Comparison of ENCODE assay signal across 9 cellular contexts in the genomic region with DNA sequence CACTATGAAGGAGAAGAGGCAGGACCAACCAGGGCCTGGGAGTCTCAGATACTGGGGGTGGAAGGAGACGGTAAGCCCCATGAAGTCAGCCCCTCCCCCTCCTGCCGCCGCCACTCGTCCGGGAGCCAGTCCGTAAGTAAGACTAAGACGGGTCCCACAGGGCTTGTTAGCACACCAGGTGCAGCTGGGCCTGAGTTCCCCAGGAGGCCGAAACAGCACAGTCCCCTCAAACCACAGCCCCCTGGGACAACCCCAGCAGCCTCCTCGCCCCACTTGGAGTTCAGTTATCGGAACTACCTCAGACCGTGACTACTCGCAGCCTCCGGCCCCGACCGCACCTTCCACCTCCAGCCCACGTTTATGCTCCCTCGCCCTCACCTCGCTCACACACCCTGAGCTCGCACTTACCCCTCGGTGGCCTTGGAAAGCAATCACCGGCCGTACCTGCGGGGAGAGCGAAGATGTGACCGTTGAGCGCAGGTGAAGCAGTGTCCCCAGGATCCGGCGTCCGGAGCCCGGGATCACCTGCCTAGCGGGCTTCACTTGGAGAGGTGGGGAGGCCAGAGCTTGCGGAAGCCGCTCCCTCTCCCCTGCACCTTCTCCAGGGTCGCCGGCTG. TPM values are rescaled to one million over a fixed set of nuclear protein-coding genes. Genes with fewer than 3 reads are reported as not detected.
DNase-seq lines count a peak whose midpoint lies in the region; ATAC-seq and TF ChIP-seq lines count a peak whose summit lies in the region.
"Had no signal": no experiment of that assay in that cellular context is flagged by ENCODE, and none has a peak within 500 bp of the region (broad histone marks: within the 10 kb centered on the region; RNA-seq: fewer than 3 reads in every experiment).

No MANE protein-coding gene starts in this region.

- H3K4me3 ChIP-seq in AG10803 (ENCODE audit: low read length) (peak overlapping the region; percentile 82), SJSA1 (peak overlapping the region; percentile 48), endodermal cell (ENCODE audit: low read length) (peak overlapping the region; percentile 83)

- peak overlapping the region; percentile 78 for H3K27ac Mint-ChIP-seq in endodermal cell
- H3K27ac Mint-ChIP-seq in nephron = no peak overlapping the region

- H3K9me3 Mint-ChIP-seq in endodermal cell (no peaks in the 10 kb centered on the region), nephron (peaks cover 3% of the 10 kb centered on the region)

- 11% methylated on average over 35 of the region's 35 CpGs; no CpG with 5 or more reads in 1 of the 2 experiments for WGBS in endodermal cell (ENCODE audit: insufficient coverage in 1 of 2, insufficient read length in 1 of 2), 2 experiments

- peak; percentile 63 for ATAC-seq in GM18868 (IDR thresholded peaks at IDR 0.05; ENCODE audit: unreplicated experiment)
- ATAC-seq in HG03039 (IDR thresholded peaks at IDR 0.05; ENCODE audit: unreplicated experiment) = peak; percentile 50

- peaks cover 30% of the 10 kb centered on the region for H3K36me3 ChIP-seq in SJSA1
- H3K36me3 ChIP-seq in endodermal cell (ENCODE audit: control insufficient read depth, insufficient read depth, low read length) = peaks cover 33% of the 10 kb centered on the region

- H3K4me3 Mint-ChIP-seq in endodermal cell = peak overlapping the region; percentile 66
- H3K4me3 Mint-ChIP-seq in nephron = peak overlapping the region; percentile 85 to 90 (median 89)

- H3K27me3 ChIP-seq in SJSA1 (replicated peaks) (no peaks in the 10 kb centered on the region), endodermal cell (ENCODE audit: control insufficient read depth, insufficient read depth, low read length, poor library complexity, severe bottlenecking) (no peaks in the 10 kb centered on the region)

- H3K36me3 Mint-ChIP-seq in endodermal cell (ENCODE audit: low read depth) (peaks cover 25% of the 10 kb centered on the region), nephron (ENCODE audit: low read depth) (peaks cover 17% of the 10 kb centered on the region)

- H3K9ac ChIP-seq in endodermal cell (ENCODE audit: extremely low read depth, low read length, poor library complexity, severe bottlenecking) = peak overlapping the region; percentile 25
- H3K9ac ChIP-seq: KMS-11 had no signal

- H3K27ac ChIP-seq in SJSA1 (no peak overlapping the region), endodermal cell (ENCODE audit: low read depth, low read length) (no peak overlapping the region)
- H3K27ac ChIP-seq: KMS-11 had no signal

- H3K27me3 Mint-ChIP-seq in endodermal cell (ENCODE audit: insufficient read depth) = peaks cover 13% of the 10 kb centered on the region
- peaks cover 5% of the 10 kb centered on the region for H3K27me3 Mint-ChIP-seq in nephron (ENCODE audit: low read depth)

- DNase-seq in AG10803 (ENCODE audit: low read depth) (no peak), SJSA1 (ENCODE audit: low read depth in 1 of 2, low spot score in 2 of 2) (no peak), endodermal cell (peak; percentile 84), midbrain (lab: John Stamatoyannopoulos, UW) (no peak), NCI-H446 treated with DMSO at 0.1 percent for 48 hours (lab: John Stamatoyannopoulos, UW) (no peak)

- TF ChIP-seq CTCF in AG10803 (conservative IDR thresholded peaks at IDR 0.05; ENCODE audit: low read length) (no peak), endodermal cell (conservative IDR thresholded peaks at IDR 0.05) (no peak), nephron (IDR thresholded peaks at IDR 0.05; ENCODE audit: unreplicated experiment in 3 of 3) (no peak)

- peaks cover 9% of the 10 kb centered on the region for H3K4me1 ChIP-seq in SJSA1 (replicated peaks)
- no peaks in the 10 kb centered on the region for H3K4me1 ChIP-seq in endodermal cell (ENCODE audit: control insufficient read depth, insufficient read depth, low read length)

- H3K4me1 Mint-ChIP-seq in endodermal cell = peaks cover 12% of the 10 kb centered on the region
- peaks cover 4% of the 10 kb centered on the region for H3K4me1 Mint-ChIP-seq in nephron

- H3K9me3 ChIP-seq in SJSA1 (replicated peaks) = no peaks in the 10 kb centered on the region
- H3K9me3 ChIP-seq in endodermal cell (ENCODE audit: control insufficient read depth, low read length) = no peaks in the 10 kb centered on the region

RNA-seq across cellular contexts. Expression of a gene that starts 0.6 kb away (rescaled TPM):
- total RNA-seq in SJSA1 (2014; rRNA removed; shearing (Covaris generic)) = 2.2 and 2.8 TPM in 2 replicates
- total RNA-seq in endodermal cell = 1 to 10 TPM; 1.3 to 2.4 TPM
- 3.2 TPM for polyA plus RNA-seq in endodermal cell (2013, experiment 1 of 2)
- 0.99 TPM for polyA plus RNA-seq in endodermal cell (2013, experiment 2 of 2)

RNA-seq across cellular contexts. Expression of a gene that starts 15.9 kb away (rescaled TPM):
- 1,081 and 1,697 TPM in 2 replicates for total RNA-seq in SJSA1 (2014; rRNA removed; shearing (Covaris generic))
- total RNA-seq in endodermal cell = 100 to 1,000 TPM; 613 to 648 TPM
- polyA plus RNA-seq in endodermal cell (2013, experiment 1 of 2) = 582 TPM
- 519 TPM for polyA plus RNA-seq in endodermal cell (2013, experiment 2 of 2)

RNA-seq across cellular contexts. Expression of a gene that starts 23.8 kb away (rescaled TPM):
- total RNA-seq in SJSA1 (2014; rRNA removed; shearing (Covaris generic)) = not detected in 2 replicates
- under 1 TPM in 1 of 2 donors, not detected in 1; 0.18 TPM for total RNA-seq in endodermal cell
- 0.36 TPM for polyA plus RNA-seq in endodermal cell (2013, experiment 1 of 2)
- polyA plus RNA-seq in endodermal cell (2013, experiment 2 of 2) = not detected

RNA-seq across cellular contexts. Expression of a gene that starts 24.2 kb away (rescaled TPM):
- total RNA-seq in SJSA1 (2014; rRNA removed; shearing (Covaris generic)) = 9.4 and 18.9 TPM in 2 replicates
- 10 to 100 TPM; 11.3 to 18.5 TPM for total RNA-seq in endodermal cell
- polyA plus RNA-seq in endodermal cell (2013, experiment 1 of 2) = 12.2 TPM
- 9.7 TPM for polyA plus RNA-seq in endodermal cell (2013, experiment 2 of 2)

RNA-seq across cellular contexts. Expression of a gene that starts 30.0 kb away (rescaled TPM):
- total RNA-seq in SJSA1 (2014; rRNA removed; shearing (Covaris generic)) = 177 and 211 TPM in 2 replicates
- total RNA-seq in endodermal cell = 100 to 1,000 TPM; 578 to 589 TPM
- 393 TPM for polyA plus RNA-seq in endodermal cell (2013, experiment 1 of 2)
- polyA plus RNA-seq in endodermal cell (2013, experiment 2 of 2) = 398 TPM
